ENCODE assay signal across 9 cellular contexts in genomic region chr16:13957197-13958078, GRCh38. TPM values are rescaled to one million over a fixed set of nuclear protein-coding genes. Genes with fewer than 3 reads are reported as not detected.
DNase-seq lines count a peak whose midpoint lies in the region; ATAC-seq, FAIRE-seq and TF ChIP-seq lines count a peak whose summit lies in the region.
"Had no signal": no experiment of that assay in that cellular context is flagged by ENCODE, and none has a peak within 500 bp of the region (broad histone marks: within the 10 kb centered on the region; RNA-seq: fewer than 3 reads in every experiment).

No MANE protein-coding gene starts in this region.

- H3K27me3 ChIP-seq in keratinocyte (ENCODE audit: control insufficient read depth, extremely low read depth, insufficient read depth, low read length), result no peaks in the 10 kb centered on the region
- H3K27me3 ChIP-seq: cardiac muscle cell had no signal

- peaks cover 2% of the 10 kb centered on the region for H3K27me3 Mint-ChIP-seq in brain

- H3K9me1 ChIP-seq in keratinocyte (ENCODE audit: control insufficient read depth, extremely low read depth, insufficient read depth, low read length), result no peaks in the 10 kb centered on the region

- ATAC-seq in GM19351 (IDR thresholded peaks at IDR 0.05; ENCODE audit: unreplicated experiment) (peak; percentile 72), HG03432 (IDR thresholded peaks at IDR 0.05; ENCODE audit: unreplicated experiment) (peak; percentile 83)
- ATAC-seq in stimulated activated effector memory CD8-positive, alpha-beta T cell treated with anti-CD3 and anti-CD28 coated beads, Interleukin-12 subunit alpha, Interleukin-12 subunit beta, amount 100 ng/mL, for 72 hours, result peak; percentile 87

- H3K9ac ChIP-seq in keratinocyte (ENCODE audit: control insufficient read depth, extremely low read depth, insufficient read depth, low read length), result peak overlapping the region; percentile 78

- H3K79me2 ChIP-seq in keratinocyte (ENCODE audit: control insufficient read depth, insufficient read depth, low read length), result no peaks in the 10 kb centered on the region

- H3K36me3 ChIP-seq in keratinocyte (ENCODE audit: control insufficient read depth in 2 of 2, extremely low read depth in 1 of 2, insufficient read depth in 2 of 2, low read length in 2 of 2), result no peaks in the 10 kb centered on the region
- H3K36me3 ChIP-seq: cardiac muscle cell had no signal

- peak overlapping the region in 2 of 3 experiments; percentile 62 for H3K4me3 ChIP-seq in keratinocyte (ENCODE audit: control insufficient read depth in 2 of 3, extremely low read depth in 1 of 3, insufficient read depth in 2 of 3, low read depth in 1 of 3, low read length in 3 of 3)
- H3K4me3 ChIP-seq: cardiac muscle cell had no signal

- H3K36me3 Mint-ChIP-seq in brain, result no peaks in the 10 kb centered on the region
- no peaks in the 10 kb centered on the region for H3K36me3 Mint-ChIP-seq in stimulated activated effector memory CD8-positive, alpha-beta T cell treated with anti-CD3 and anti-CD28 coated beads, Interleukin-12 subunit alpha, Interleukin-12 subunit beta, amount 100 ng/mL, for 72 hours

- H3K4me1 ChIP-seq in keratinocyte (ENCODE audit: control insufficient read depth, extremely low read depth, insufficient read depth, low read length), result peaks cover 30% of the 10 kb centered on the region

- peaks cover 53% of the 10 kb centered on the region for H3K4me1 Mint-ChIP-seq in brain
- peaks cover 25% of the 10 kb centered on the region for H3K4me1 Mint-ChIP-seq in stimulated activated effector memory CD8-positive, alpha-beta T cell treated with anti-CD3 and anti-CD28 coated beads, Interleukin-12 subunit alpha, Interleukin-12 subunit beta, amount 100 ng/mL, for 72 hours

- dilution Hi-C loops in keratinocyte (cut with MboI; ENCODE audit: extremely low pct_ligation_motif_present, low sequenced_read_pairs), result no loop called here

- DNase-seq in DMS53 treated with DMSO at 0.1 percent for 48 hours (lab: John Stamatoyannopoulos, UW; ENCODE audit: unreplicated experiment) (peak; percentile 89), NOMO-1 treated with DMSO at 0.1 percent for 48 hours (lab: John Stamatoyannopoulos, UW; ENCODE audit: unreplicated experiment) (peak; percentile 91), keratinocyte (ENCODE audit: low read depth, low spot score) (peak; percentile 52), NCI-H526 treated with DMSO at 0.1 percent for 48 hours (lab: John Stamatoyannopoulos, UW) (no peak)
- peak in 1 of 2 donors; percentile 61 for DNase-seq in stimulated activated effector memory CD8-positive, alpha-beta T cell treated with anti-CD3 and anti-CD28 coated beads, Interleukin-12 subunit alpha, Interleukin-12 subunit beta, amount 100 ng/mL, for 72 hours (ENCODE audit: low spot score in 2 of 2)

- peak; percentile 48 for FAIRE-seq in keratinocyte (lab: Jason Lieb, UNC)

- peak overlapping the region in 3 of 5 experiments; percentile 36 to 69 (median 43) for H3K4me3 Mint-ChIP-seq in brain
- peak overlapping the region; percentile 69 for H3K4me3 Mint-ChIP-seq in stimulated activated effector memory CD8-positive, alpha-beta T cell treated with anti-CD3 and anti-CD28 coated beads, Interleukin-12 subunit alpha, Interleukin-12 subunit beta, amount 100 ng/mL, for 72 hours

- no peaks in the 10 kb centered on the region for H3K9me3 ChIP-seq in keratinocyte (ENCODE audit: control insufficient read depth, low read depth, low read length)

- H3K27ac Mint-ChIP-seq in brain, result peak overlapping the region in 3 of 5 experiments; percentile 57 to 96 (median 93)
- H3K27ac Mint-ChIP-seq in stimulated activated effector memory CD8-positive, alpha-beta T cell treated with anti-CD3 and anti-CD28 coated beads, Interleukin-12 subunit alpha, Interleukin-12 subunit beta, amount 100 ng/mL, for 72 hours, result peak overlapping the region; percentile 82

- H2AFZ ChIP-seq in keratinocyte (ENCODE audit: control insufficient read depth, low read length), result peak overlapping the region; percentile 33

- H3K27ac ChIP-seq in keratinocyte (ENCODE audit: control insufficient read depth, insufficient read depth, low read length), result peak overlapping the region; percentile 95
- H3K27ac ChIP-seq: cardiac muscle cell had no signal

- no peaks in the 10 kb centered on the region for H4K20me1 ChIP-seq in keratinocyte (ENCODE audit: control insufficient read depth, extremely low read depth, insufficient read depth, low read length)

- TF ChIP-seq CTCF in brain (conservative IDR thresholded peaks at IDR 0.05) (no peak), keratinocyte (optimal IDR thresholded peaks at IDR 0.05 in 1 of 3, IDR thresholded peaks at IDR 0.05 in 1 of 3, conservative IDR thresholded peaks at IDR 0.05 in 1 of 3; ENCODE audit: extremely low read depth in 1 of 3, insufficient read depth in 2 of 3, low read length in 3 of 3) (no peak)

- peak overlapping the region; percentile 95 for H3K4me2 ChIP-seq in keratinocyte (ENCODE audit: control insufficient read depth, extremely low read depth, insufficient read depth, low read depth, low read length)

- peaks cover 0 to 3% (median 0%) of the 10 kb centered on the region in 5 experiments for H3K9me3 Mint-ChIP-seq in brain
- no peaks in the 10 kb centered on the region for H3K9me3 Mint-ChIP-seq in stimulated activated effector memory CD8-positive, alpha-beta T cell treated with anti-CD3 and anti-CD28 coated beads, Interleukin-12 subunit alpha, Interleukin-12 subunit beta, amount 100 ng/mL, for 72 hours

RNA-seq across cellular contexts. Expression of gene ERCC4, which starts 37.5 kb away (rescaled TPM):
- polyA plus RNA-seq in brain (ENCODE audit: insufficient read depth, low read depth, low replicate concordance) (5.0 TPM), keratinocyte (2.7 to 6.4 TPM (median 5.9 TPM) in 3 replicates)
- polyA plus RNA-seq in keratinocyte (2011; ENCODE audit: low read depth), result 10.0 TPM
- 2.0 and 3.3 TPM in 2 replicates for polyA plus RNA-seq in keratinocyte (2011; cell fraction: cytosol; rRNA removed)
- 6.0 and 8.8 TPM in 2 replicates for polyA plus RNA-seq in keratinocyte (2011; cell fraction: nucleus; rRNA removed)
- polyA plus RNA-seq in keratinocyte (2012; ENCODE audit: low replicate concordance), result 4.0 and 4.4 TPM in 2 replicates
- polyA minus RNA-seq in keratinocyte, result 11.9 to 16.7 TPM (median 14.6 TPM) in 3 replicates
- 9.6 TPM for polyA minus RNA-seq in keratinocyte (2011; cell fraction: cytosol; rRNA and poly(A)+ RNA removed)
- polyA minus RNA-seq in keratinocyte (2011; cell fraction: nucleus; rRNA and poly(A)+ RNA removed), result 7.1 and 16.4 TPM in 2 replicates
